ENCODE assay signal across 1 cellular context in the genomic region with DNA sequence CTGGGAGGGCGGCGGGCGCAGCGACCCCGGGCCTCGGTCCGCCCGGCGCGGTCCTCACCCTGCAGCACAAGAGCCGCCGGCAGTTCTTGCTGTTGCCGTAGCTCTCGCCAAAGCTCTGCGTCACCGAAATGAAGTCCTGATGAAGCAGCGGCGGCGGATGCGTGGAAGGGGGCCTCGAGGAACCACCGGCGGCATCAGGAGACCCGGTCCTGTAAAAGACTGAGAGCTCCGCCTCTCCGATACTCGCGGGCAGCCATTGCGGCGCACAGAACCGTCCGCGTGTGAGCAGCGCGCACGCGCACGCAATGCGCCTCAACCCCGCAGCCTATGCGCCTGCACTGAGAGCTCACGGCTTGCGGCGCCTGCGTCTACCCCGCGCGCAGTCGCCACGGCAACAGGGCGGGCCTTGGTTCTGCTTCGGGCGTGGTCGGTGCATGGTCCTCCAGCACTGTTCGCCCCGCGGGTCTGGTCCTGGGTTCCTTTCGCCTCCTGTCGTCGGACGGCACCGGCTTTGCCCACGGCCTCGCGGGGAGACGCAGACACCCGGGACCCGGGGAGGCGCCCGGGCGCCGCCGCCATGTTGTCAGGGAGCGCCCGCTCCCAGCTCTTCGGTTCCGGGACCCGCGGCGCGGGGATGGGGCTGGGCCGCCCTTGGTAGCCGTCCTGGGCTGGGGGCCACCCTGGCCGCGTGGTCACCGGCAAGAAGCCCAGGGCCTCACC.
TF ChIP-seq lines count a peak whose summit lies in the region.

No MANE protein-coding gene starts in this region.

TF ChIP-seq in HepG2, 621 proteins besides CTCF, POLR2A, EP300 and RAD21 (continues in another document):
- TF ChIP-seq MEF2D (CRISPR knock-in tag; IDR thresholded peaks at IDR 0.05) (peak; percentile 72), ZNF317 (CRISPR knock-in tag; IDR thresholded peaks at IDR 0.05) (peak; percentile 48; the same call in 1 of the 2 replicates), HNF4G (IDR thresholded peaks at IDR 0.05; ENCODE audit: borderline replicate concordance, low read depth, low read length) (no peak), HNF4G (CRISPR knock-in tag; IDR thresholded peaks at IDR 0.05; ENCODE audit: borderline replicate concordance, low read depth) (no peak), ZBTB10 (CRISPR knock-in tag; IDR thresholded peaks at IDR 0.05; ENCODE audit: borderline replicate concordance) (no peak), ZSCAN25 (CRISPR knock-in tag; IDR thresholded peaks at IDR 0.05) (no peak; the same call in 1 of the 2 replicates), SYNCRIP (IDR thresholded peaks at IDR 0.05; ENCODE audit: insufficient read depth, low read depth, low read length) (no peak), ZNF207 (IDR thresholded peaks at IDR 0.05; ENCODE audit: borderline replicate concordance) (no peak), PHF5A (CRISPR knock-in tag; IDR thresholded peaks at IDR 0.05; ENCODE audit: low read depth, unreplicated experiment) (no peak), MBD4 (IDR thresholded peaks at IDR 0.05; ENCODE audit: borderline replicate concordance, low read length) (no peak), ZNF17 (CRISPR knock-in tag; IDR thresholded peaks at IDR 0.05) (no peak), JDP2 (CRISPR knock-in tag; IDR thresholded peaks at IDR 0.05; ENCODE audit: borderline replicate concordance) (no peak; the same call in 1 of the 2 replicates), DNMT1 (CRISPR knock-in tag; IDR thresholded peaks at IDR 0.05) (no peak), GZF1 (CRISPR knock-in tag; IDR thresholded peaks at IDR 0.05) (no peak), TGIF2 (CRISPR knock-in tag; IDR thresholded peaks at IDR 0.05) (peak; percentile 37; the same call in 1 of the 2 replicates), ZNF687 (CRISPR knock-in tag; IDR thresholded peaks at IDR 0.05) (peak; percentile 87), MEIS1 (CRISPR knock-in tag; IDR thresholded peaks at IDR 0.05; ENCODE audit: borderline replicate concordance) (peak; percentile 39; the same call in 1 of the 2 replicates), ZNF580 (CRISPR knock-in tag; IDR thresholded peaks at IDR 0.05; ENCODE audit: borderline replicate concordance, low read depth) (peak; percentile 61; the same call in 1 of the 2 replicates), CCDC6 (CRISPR knock-in tag; IDR thresholded peaks at IDR 0.05) (no peak; the same call in 1 of the 2 replicates), DMAP1 (CRISPR knock-in tag; IDR thresholded peaks at IDR 0.05) (peak; percentile 73), SMARCE1 (IDR thresholded peaks at IDR 0.05; ENCODE audit: borderline replicate concordance) (no peak), IKZF1 (IDR thresholded peaks at IDR 0.05) (no peak), TRIM22 (IDR thresholded peaks at IDR 0.05) (no peak), ZNF616 (CRISPR knock-in tag; IDR thresholded peaks at IDR 0.05; ENCODE audit: low read depth) (no peak), ZNF766 (CRISPR knock-in tag; IDR thresholded peaks at IDR 0.05; ENCODE audit: borderline replicate concordance) (no peak), ZNF350 (CRISPR knock-in tag; IDR thresholded peaks at IDR 0.05; ENCODE audit: borderline replicate concordance, low read depth) (no peak), PAWR (CRISPR knock-in tag; IDR thresholded peaks at IDR 0.05; ENCODE audit: borderline replicate concordance) (no peak), THAP8 (CRISPR knock-in tag; IDR thresholded peaks at IDR 0.05; ENCODE audit: borderline replicate concordance) (0 out of 2 replicates have a peak, but pooled peaks have one; percentile 59), BORCS8-MEF2B (CRISPR knock-in tag; IDR thresholded peaks at IDR 0.05) (no peak; the same call in 1 of the 2 replicates), SSRP1 (CRISPR knock-in tag; IDR thresholded peaks at IDR 0.05) (no peak)
- TF ChIP-seq, protein P1, sequence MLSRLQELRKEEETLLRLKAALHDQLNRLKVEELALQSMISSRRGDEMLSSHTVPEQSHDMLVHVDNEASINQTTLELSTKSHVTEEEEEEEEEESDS (CRISPR knock-in tag; IDR thresholded peaks at IDR 0.05; ENCODE audit: borderline replicate concordance), result 0 out of 2 replicates have a peak, but pooled peaks have one; percentile 66
- TF ChIP-seq, protein P2, sequence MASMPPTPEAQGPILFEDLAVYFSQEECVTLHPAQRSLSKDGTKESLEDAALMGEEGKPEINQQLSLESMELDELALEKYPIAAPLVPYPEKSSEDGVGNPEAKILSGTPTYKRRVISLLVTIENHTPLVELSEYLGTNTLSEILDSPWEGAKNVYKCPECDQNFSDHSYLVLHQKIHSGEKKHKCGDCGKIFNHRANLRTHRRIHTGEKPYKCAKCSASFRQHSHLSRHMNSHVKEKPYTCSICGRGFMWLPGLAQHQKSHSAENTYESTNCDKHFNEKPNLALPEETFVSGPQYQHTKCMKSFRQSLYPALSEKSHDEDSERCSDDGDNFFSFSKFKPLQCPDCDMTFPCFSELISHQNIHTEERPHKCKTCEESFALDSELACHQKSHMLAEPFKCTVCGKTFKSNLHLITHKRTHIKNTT (CRISPR knock-in tag; IDR thresholded peaks at IDR 0.05), result 0 out of 2 replicates have a peak, but pooled peaks have one; percentile 37
- TF ChIP-seq, protein P3, sequence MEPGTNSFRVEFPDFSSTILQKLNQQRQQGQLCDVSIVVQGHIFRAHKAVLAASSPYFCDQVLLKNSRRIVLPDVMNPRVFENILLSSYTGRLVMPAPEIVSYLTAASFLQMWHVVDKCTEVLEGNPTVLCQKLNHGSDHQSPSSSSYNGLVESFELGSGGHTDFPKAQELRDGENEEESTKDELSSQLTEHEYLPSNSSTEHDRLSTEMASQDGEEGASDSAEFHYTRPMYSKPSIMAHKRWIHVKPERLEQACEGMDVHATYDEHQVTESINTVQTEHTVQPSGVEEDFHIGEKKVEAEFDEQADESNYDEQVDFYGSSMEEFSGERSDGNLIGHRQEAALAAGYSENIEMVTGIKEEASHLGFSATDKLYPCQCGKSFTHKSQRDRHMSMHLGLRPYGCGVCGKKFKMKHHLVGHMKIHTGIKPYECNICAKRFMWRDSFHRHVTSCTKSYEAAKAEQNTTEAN (CRISPR knock-in tag; conservative IDR thresholded peaks at IDR 0.05), result peak; percentile 72; the same call in 1 of the 2 replicates
- TF ChIP-seq, protein P4, sequence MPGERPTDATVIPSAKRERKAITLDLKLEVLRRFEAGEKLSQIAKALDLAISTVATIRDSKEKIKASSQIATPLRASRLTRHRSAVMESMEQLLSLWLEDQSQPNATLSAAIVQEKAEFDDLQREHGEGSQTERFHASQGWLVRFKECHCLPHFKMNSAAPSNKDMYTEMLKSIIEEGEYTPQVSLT (CRISPR knock-in tag; IDR thresholded peaks at IDR 0.05; ENCODE audit: borderline replicate concordance, low read depth), result no peak
- TF ChIP-seq, protein P5, sequence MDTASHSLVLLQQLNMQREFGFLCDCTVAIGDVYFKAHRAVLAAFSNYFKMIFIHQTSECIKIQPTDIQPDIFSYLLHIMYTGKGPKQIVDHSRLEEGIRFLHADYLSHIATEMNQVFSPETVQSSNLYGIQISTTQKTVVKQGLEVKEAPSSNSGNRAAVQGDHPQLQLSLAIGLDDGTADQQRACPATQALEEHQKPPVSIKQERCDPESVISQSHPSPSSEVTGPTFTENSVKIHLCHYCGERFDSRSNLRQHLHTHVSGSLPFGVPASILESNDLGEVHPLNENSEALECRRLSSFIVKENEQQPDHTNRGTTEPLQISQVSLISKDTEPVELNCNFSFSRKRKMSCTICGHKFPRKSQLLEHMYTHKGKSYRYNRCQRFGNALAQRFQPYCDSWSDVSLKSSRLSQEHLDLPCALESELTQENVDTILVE (CRISPR knock-in tag; IDR thresholded peaks at IDR 0.05), result no peak
- TF ChIP-seq, protein P6, sequence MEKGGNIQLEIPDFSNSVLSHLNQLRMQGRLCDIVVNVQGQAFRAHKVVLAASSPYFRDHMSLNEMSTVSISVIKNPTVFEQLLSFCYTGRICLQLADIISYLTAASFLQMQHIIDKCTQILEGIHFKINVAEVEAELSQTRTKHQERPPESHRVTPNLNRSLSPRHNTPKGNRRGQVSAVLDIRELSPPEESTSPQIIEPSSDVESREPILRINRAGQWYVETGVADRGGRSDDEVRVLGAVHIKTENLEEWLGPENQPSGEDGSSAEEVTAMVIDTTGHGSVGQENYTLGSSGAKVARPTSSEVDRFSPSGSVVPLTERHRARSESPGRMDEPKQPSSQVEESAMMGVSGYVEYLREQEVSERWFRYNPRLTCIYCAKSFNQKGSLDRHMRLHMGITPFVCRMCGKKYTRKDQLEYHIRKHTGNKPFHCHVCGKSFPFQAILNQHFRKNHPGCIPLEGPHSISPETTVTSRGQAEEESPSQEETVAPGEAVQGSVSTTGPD (CRISPR knock-in tag; IDR thresholded peaks at IDR 0.05), result no peak
